In the genomic region with DNA sequence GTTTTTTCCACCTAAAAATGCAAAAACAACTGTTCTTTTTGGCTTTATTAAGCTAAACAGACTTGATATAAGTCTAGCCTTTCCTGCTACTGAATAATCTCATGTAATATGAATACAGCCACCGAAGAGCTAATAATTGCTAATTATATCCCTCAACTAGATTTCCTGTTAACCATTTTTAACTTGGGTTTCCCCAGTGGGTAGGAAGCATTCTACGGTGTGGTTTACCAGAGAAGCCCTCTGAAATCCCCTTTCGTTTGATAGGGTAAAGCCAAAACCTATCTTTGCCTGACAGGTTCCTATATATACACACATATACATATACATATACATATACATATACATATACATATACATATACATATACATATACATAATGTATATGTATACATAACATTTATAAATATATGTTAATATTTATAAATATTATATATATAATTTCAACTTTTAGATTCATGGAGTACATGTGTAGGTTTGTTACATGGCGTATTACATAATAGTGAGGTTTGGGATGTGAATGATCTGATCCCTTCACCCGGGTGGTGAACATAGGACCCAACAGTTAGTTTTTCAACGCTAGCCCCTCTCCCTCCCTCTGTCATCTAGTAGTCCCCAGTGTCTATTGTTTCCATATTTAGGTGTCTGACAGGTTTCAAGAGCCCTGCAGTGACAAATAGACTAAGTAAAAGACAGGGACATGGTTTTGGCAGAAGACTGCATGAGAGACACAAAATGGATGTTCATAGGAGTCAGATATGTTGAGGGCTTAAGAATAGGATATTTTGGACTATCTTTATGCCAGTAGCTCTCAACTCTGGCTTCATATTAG, we compare ENCODE assay signal across 12 cellular contexts.
DNase-seq lines count a peak whose midpoint lies in the region; ATAC-seq, FAIRE-seq and TF ChIP-seq lines count a peak whose summit lies in the region.
"Had no signal": no experiment of that assay in that cellular context is flagged by ENCODE, and none has a peak within 500 bp of the region (broad histone marks: within the 10 kb centered on the region; RNA-seq: fewer than 3 reads in every experiment).

No MANE protein-coding gene starts in this region.

- H3K4me2 ChIP-seq in PC-9 = no peak overlapping the region

- H3K79me2 ChIP-seq in PC-9 (ENCODE audit: low read depth) = no peaks in the 10 kb centered on the region

- no peak overlapping the region for H3K4me3 ChIP-seq in PC-9
- H3K4me3 ChIP-seq: body of pancreas had no signal

- peak; percentile 43 for DNase-seq in naive B cell
- no peak for DNase-seq in HTR-8/SVneo (ENCODE audit: insufficient read length, low spot score)
- no peak for DNase-seq in PC-9
- no peak for DNase-seq in activated CD8-positive, alpha-beta memory T cell treated with anti-CD3 and anti-CD28 coated beads, Interleukin-2, amount 10 ng/mL, durations not matched to agents 7 days and 5 days
- no peak for DNase-seq in Ammon's horn (ENCODE audit: low spot score)
- DNase-seq: activated CD8-positive, alpha-beta memory T cell treated with anti-CD3 and anti-CD28 coated beads, Interleukin-2, amount 50 U/mL, for 48 hours; body of pancreas; Calu3; NCI-H748 treated with DMSO at 0.1 percent for 48 hours had no signal

- no peaks in the 10 kb centered on the region; the same call in 1 of the 2 replicates for H3K9me2 ChIP-seq in PC-9 (ENCODE audit: insufficient read depth)

- no peaks in the 10 kb centered on the region for H3F3A ChIP-seq in PC-9 (ENCODE audit: insufficient read depth, low read depth)

- no peak overlapping the region for H3K27ac ChIP-seq in PC-9
- H3K27ac ChIP-seq: body of pancreas had no signal

- H3K9me3 ChIP-seq in PC-9 (ENCODE audit: insufficient read depth, low read depth) = no peaks in the 10 kb centered on the region
- H3K9me3 ChIP-seq: body of pancreas had no signal

- POLR2A ChIA-PET in PC-9 (lab: Charles Lee; ENCODE audit: unreplicated experiment) = no interaction called here

- H3K27ac Mint-ChIP-seq in naive B cell = peak overlapping the region; percentile 27 to 96 (median 74)
- no peak overlapping the region for H3K27ac Mint-ChIP-seq in activated CD8-positive, alpha-beta memory T cell treated with anti-CD3 and anti-CD28 coated beads, Interleukin-2, amount 10 ng/mL, durations not matched to agents 7 days and 5 days

- peaks cover 36 to 61% (median 42%) of the 10 kb centered on the region in 3 donors for H3K4me1 Mint-ChIP-seq in naive B cell
- peaks cover 41% of the 10 kb centered on the region for H3K4me1 Mint-ChIP-seq in activated CD8-positive, alpha-beta memory T cell treated with anti-CD3 and anti-CD28 coated beads, Interleukin-2, amount 10 ng/mL, durations not matched to agents 7 days and 5 days

- H3K27me3 ChIP-seq in PC-9 (ENCODE audit: insufficient read depth, low read depth) = no peaks in the 10 kb centered on the region
- H3K27me3 ChIP-seq: body of pancreas had no signal

- H3K36me3 ChIP-seq in PC-9 (ENCODE audit: low read depth) = no peaks in the 10 kb centered on the region

- H4K20me1 ChIP-seq in PC-9 (ENCODE audit: insufficient read depth) = no peaks in the 10 kb centered on the region

- H3K4me3 Mint-ChIP-seq in naive B cell = peak overlapping the region in 6 of 8 donors; percentile 8 to 69 (median 57)
- no peak overlapping the region for H3K4me3 Mint-ChIP-seq in activated CD8-positive, alpha-beta memory T cell treated with anti-CD3 and anti-CD28 coated beads, Interleukin-2, amount 10 ng/mL, durations not matched to agents 7 days and 5 days

- ATAC-seq in GM18858 (IDR thresholded peaks at IDR 0.05; ENCODE audit: unreplicated experiment) (peak; percentile 40), GM21723 (IDR thresholded peaks at IDR 0.05; ENCODE audit: unreplicated experiment) (peak; percentile 68), HG03442 (IDR thresholded peaks at IDR 0.05; ENCODE audit: unreplicated experiment) (peak; percentile 41), naive B cell (ENCODE audit: low read depth in 2 of 2) (peak; percentile 85)
- ATAC-seq in activated CD8-positive, alpha-beta memory T cell treated with anti-CD3 and anti-CD28 coated beads, Interleukin-2, amount 10 ng/mL, durations not matched to agents 7 days and 5 days = no peak
- ATAC-seq: body of pancreas had no signal

- CTCF ChIA-PET in PC-9 (lab: Charles Lee) = no interaction called here
- CTCF ChIA-PET in activated CD8-positive, alpha-beta memory T cell treated with anti-CD3 and anti-CD28 coated beads, Interleukin-2, amount 10 ng/mL, durations not matched to agents 7 days and 5 days (lab: Charles Lee) = interaction anchor here (2.1 kb wide), 1 partner anchor 231 kb away, joined by 5 read pairs; no protein-coding TSS in a partner anchor

- H3K4me1 ChIP-seq in PC-9 (replicated peaks; ENCODE audit: insufficient read depth) = no peaks in the 10 kb centered on the region

- no peak for FAIRE-seq in HTR-8/SVneo (lab: Jason Lieb, UNC)

- no peak overlapping the region for H2AFZ ChIP-seq in PC-9

- peaks cover 4 to 9% of the 10 kb centered on the region in 2 donors for H3K36me3 Mint-ChIP-seq in naive B cell
- peaks cover 8% of the 10 kb centered on the region for H3K36me3 Mint-ChIP-seq in activated CD8-positive, alpha-beta memory T cell treated with anti-CD3 and anti-CD28 coated beads, Interleukin-2, amount 10 ng/mL, durations not matched to agents 7 days and 5 days

- intact Hi-C loops in PC-9 (cut with micrococcal nuclease; ENCODE audit: unreplicated experiment) = no loop called here

- no peaks in the 10 kb centered on the region for H3K27me3 Mint-ChIP-seq in naive B cell
- no peaks in the 10 kb centered on the region for H3K27me3 Mint-ChIP-seq in activated CD8-positive, alpha-beta memory T cell treated with anti-CD3 and anti-CD28 coated beads, Interleukin-2, amount 10 ng/mL, durations not matched to agents 7 days and 5 days

- peaks cover 0 to 15% (median 0%) of the 10 kb centered on the region in 7 donors for H3K9me3 Mint-ChIP-seq in naive B cell
- no peaks in the 10 kb centered on the region for H3K9me3 Mint-ChIP-seq in activated CD8-positive, alpha-beta memory T cell treated with anti-CD3 and anti-CD28 coated beads, Interleukin-2, amount 10 ng/mL, durations not matched to agents 7 days and 5 days (ENCODE audit: low read depth)

- TF ChIP-seq CTCF in PC-9 (conservative IDR thresholded peaks at IDR 0.05) = no peak

- BruUV-seq in PC-9 (replicated peaks; lab: Mats Ljungman, UMichigan) = no TSS peak
